22 cellular contexts compared by ENCODE assay signal in the genomic region with DNA sequence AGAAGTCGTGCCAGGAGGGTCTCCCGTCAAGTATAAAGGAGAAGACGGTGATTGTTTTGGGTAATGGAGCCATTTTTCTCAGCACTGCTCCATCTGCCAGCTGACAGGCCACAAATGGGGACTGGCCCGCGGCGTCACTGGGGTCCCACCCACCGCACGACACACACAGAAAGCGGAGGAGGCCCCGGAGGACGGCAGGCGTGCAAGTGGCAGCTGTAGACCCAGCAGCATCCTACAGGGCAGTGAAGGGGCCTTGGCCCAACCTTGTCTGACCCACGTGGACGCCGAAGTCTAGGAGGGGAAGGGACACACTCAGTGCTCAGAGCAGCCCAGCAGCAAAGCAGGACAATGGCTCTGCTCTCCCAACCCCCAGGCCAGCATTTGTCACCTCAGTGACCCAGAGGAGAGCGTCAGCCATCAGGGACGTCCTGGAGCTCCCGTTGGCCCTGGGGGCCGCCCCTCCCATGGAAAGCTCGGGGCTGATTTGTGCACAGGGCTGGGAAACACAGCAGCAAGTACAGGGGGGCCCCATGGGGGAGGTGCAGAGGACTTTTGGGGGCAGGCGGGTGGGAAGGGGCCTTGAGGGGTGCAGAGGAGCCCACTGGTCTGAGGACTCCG.
"Had no signal": no experiment of that assay in that cellular context is flagged by ENCODE, and none has a peak within 500 bp of the region (broad histone marks: within the 10 kb centered on the region; RNA-seq: fewer than 3 reads in every experiment).

No MANE protein-coding gene starts in this region.

- H3K9ac ChIP-seq: neural progenitor cell had no signal

- H3K4me2 ChIP-seq: neural progenitor cell, smooth muscle cell had no signal

- H3K27me3 ChIP-seq: neural progenitor cell, ovary, right atrium auricular region, right lobe of liver, testis, thyroid gland, transverse colon, upper lobe of left lung, vagina had no signal

- H3K4me3 ChIP-seq: left lung, lung, neural progenitor cell, ovary, right atrium auricular region, right lobe of liver, smooth muscle cell, testis, thyroid gland, transverse colon, upper lobe of left lung, vagina had no signal

- H3K4me1 ChIP-seq: left lung, neural progenitor cell, right atrium auricular region, testis, thyroid gland, transverse colon, upper lobe of left lung, vagina had no signal

- DNase-seq: hippocampal formation; left colon; ovary; stimulated activated CD4-positive, alpha-beta T cell treated with anti-CD3 and anti-CD28 coated beads, Interleukin-12 subunit alpha, Interleukin-12 subunit beta, amount 100 ng/mL, for 4 hours; stimulated activated CD4-positive, alpha-beta T cell treated with anti-CD3 and anti-CD28 coated beads, Interleukin-15, amount 100 ng/mL, for 24 hours; stimulated activated CD4-positive, alpha-beta T cell treated with anti-CD3 and anti-CD28 coated beads, Interleukin-2, amount 100 ng/mL, for 24 hours; stimulated activated CD4-positive, alpha-beta T cell treated with anti-CD3 and anti-CD28 coated beads, Interleukin-4, amount 100 ng/mL, for 1 hour; stimulated activated naive CD4-positive, alpha-beta T cell treated with Interleukin-2 at 50 U/mL for 16 hours; stimulated activated naive CD8-positive, alpha-beta T cell treated with anti-CD3 and anti-CD28 coated beads, Interleukin-15, amount 100 ng/mL, for 72 hours; substantia nigra; testis; thyroid gland; transverse colon; upper lobe of left lung had no signal

- ATAC-seq: left colon; left lung; naive thymus-derived CD8-positive, alpha-beta T cell; right lobe of liver; stimulated activated naive CD8-positive, alpha-beta T cell treated with anti-CD3 and anti-CD28 coated beads, Interleukin-15, amount 100 ng/mL, for 72 hours had no signal

- H3K9me3 ChIP-seq: left lung, right atrium auricular region, right lobe of liver, testis, thyroid gland, transverse colon, upper lobe of left lung, vagina had no signal

- H3K27ac ChIP-seq: left lung, neural progenitor cell, ovary, right atrium auricular region, right lobe of liver, testis, thyroid gland, transverse colon, upper lobe of left lung, vagina had no signal

- H3K36me3 ChIP-seq: left lung, neural progenitor cell, ovary, right atrium auricular region, right lobe of liver, thyroid gland, transverse colon, upper lobe of left lung, vagina had no signal
